31 cellular contexts compared by ENCODE assay signal in genomic region chr10:70937661-70938060, GRCh38.
"Had no signal": no experiment of that assay in that cellular context is flagged by ENCODE, and none has a peak within 500 bp of the region (broad histone marks: within the 10 kb centered on the region; RNA-seq: fewer than 3 reads in every experiment).

No MANE protein-coding gene starts in this region.

- H3K27ac Mint-ChIP-seq: activated B cell treated with CpG ODN at 0.5 μM for 24 hours; activated CD4-positive, alpha-beta memory T cell treated with anti-CD3 and anti-CD28 coated beads for 36 hours; activated CD4-positive, alpha-beta T cell treated with anti-CD3 and anti-CD28 coated beads, Interleukin-2, amount 10 ng/mL, durations not matched to agents 24 days and 14 days; activated CD8-positive, alpha-beta T cell treated with anti-CD3 and anti-CD28 coated beads for 36 hours; activated naive CD4-positive, alpha-beta T cell treated with anti-CD3 and anti-CD28 coated beads for 36 hours; activated naive CD4-positive, alpha-beta T cell treated with anti-CD3 and anti-CD28 coated beads, Interleukin-2, amount 50 U/mL, for 72 hours; activated naive CD8-positive, alpha-beta T cell treated with anti-CD3 and anti-CD28 coated beads for 36 hours; activated T-cell treated with anti-CD3 and anti-CD28 coated beads, Interleukin-2, amount 50 U/mL, for 24 hours; activated T-helper 2 cell treated with anti-CD3 and anti-CD28 coated beads, Interferon-gamma antibody, Interleukin-2, Interleukin-4, amounts not matched to agents 10 μg/mL and 5 μg/mL and 100 μg/mL, durations not matched to agents 14 hours and 24 hours and 36 hours; T-cell; T-helper 17 cell had no signal

- DNase-seq: activated B cell treated with CpG ODN at 0.5 μM for 24 hours; activated CD4-positive, alpha-beta memory T cell treated with anti-CD3 and anti-CD28 coated beads for 36 hours; activated CD4-positive, alpha-beta T cell treated with anti-CD3 and anti-CD28 coated beads for 4 hours; activated CD4-positive, alpha-beta T cell treated with anti-CD3 and anti-CD28 coated beads, Interleukin-2, amount 10 ng/mL, durations not matched to agents 24 days and 14 days; activated CD4-positive, alpha-beta T cell treated with anti-CD3 and anti-CD28 coated beads, Interleukin-2, amount 50 U/mL, for 1 hour; activated CD4-positive, alpha-beta T cell treated with anti-CD3 and anti-CD28 coated beads, Interleukin-2, amount 50 U/mL, for 4 hours; activated CD4-positive, CD25-positive, alpha-beta regulatory T cell treated with anti-CD3 and anti-CD28 coated beads, Interleukin-2, amount 50 U/mL, for 72 hours; activated CD8-positive, alpha-beta memory T cell treated with anti-CD3 and anti-CD28 coated beads, Interleukin-2, amount 50 U/mL, for 48 hours; activated CD8-positive, alpha-beta T cell treated with anti-CD3 and anti-CD28 coated beads for 36 hours; activated effector memory CD4-positive, alpha-beta T cell treated with Interleukin-2 at 50 U/mL for 16 hours; activated gamma-delta T cell treated with Interleukin-2 at 50 U/mL for 16 hours; activated naive CD4-positive, alpha-beta T cell; activated naive CD4-positive, alpha-beta T cell treated with anti-CD3 and anti-CD28 coated beads for 36 hours; activated naive CD4-positive, alpha-beta T cell treated with anti-CD3 and anti-CD28 coated beads, Interleukin-2, amount 50 U/mL, for 16 hours; activated naive CD8-positive, alpha-beta T cell treated with anti-CD3 and anti-CD28 coated beads for 36 hours; activated T-cell treated with anti-CD3 and anti-CD28 coated beads, Interleukin-2, amount 50 U/mL, for 24 hours; activated T-cell treated with anti-CD3 and anti-CD28 coated beads, Interleukin-2, amount 50 U/mL, for 48 hours; adrenal gland; amniotic stem cell; aorta; body of pancreas; brain microvascular endothelial cell; central memory CD4-positive, alpha-beta T cell; T-cell; T-helper 17 cell had no signal

- H3K36me3 ChIP-seq: adrenal gland, brain microvascular endothelial cell, breast epithelium had no signal

- H3K4me3 ChIP-seq: adrenal gland, body of pancreas, breast epithelium had no signal

- H3K9me3 Mint-ChIP-seq: activated B cell treated with CpG ODN at 0.5 μM for 24 hours; activated CD4-positive, alpha-beta memory T cell treated with anti-CD3 and anti-CD28 coated beads for 36 hours; activated CD4-positive, alpha-beta T cell treated with anti-CD3 and anti-CD28 coated beads, Interleukin-2, amount 10 ng/mL, durations not matched to agents 24 days and 14 days; activated CD8-positive, alpha-beta T cell treated with anti-CD3 and anti-CD28 coated beads for 36 hours; activated naive CD4-positive, alpha-beta T cell treated with anti-CD3 and anti-CD28 coated beads for 36 hours; activated naive CD4-positive, alpha-beta T cell treated with anti-CD3 and anti-CD28 coated beads, Interleukin-2, amount 50 U/mL, for 72 hours; activated naive CD8-positive, alpha-beta T cell treated with anti-CD3 and anti-CD28 coated beads for 36 hours; activated T-cell treated with anti-CD3 and anti-CD28 coated beads, Interleukin-2, amount 50 U/mL, for 24 hours; activated T-helper 2 cell treated with anti-CD3 and anti-CD28 coated beads, Interferon-gamma antibody, Interleukin-2, Interleukin-4, amounts not matched to agents 10 μg/mL and 5 μg/mL and 100 μg/mL, durations not matched to agents 14 hours and 24 hours and 36 hours; T-cell had no signal

- ATAC-seq: activated CD8-positive, alpha-beta T cell treated with anti-CD3 and anti-CD28 coated beads for 36 hours; activated naive CD4-positive, alpha-beta T cell treated with anti-CD3 and anti-CD28 coated beads, Interleukin-2, amount 50 U/mL, for 72 hours; body of pancreas; T-cell; T-helper 17 cell had no signal

- H3K4me3 Mint-ChIP-seq: activated B cell treated with CpG ODN at 0.5 μM for 24 hours; activated CD4-positive, alpha-beta memory T cell treated with anti-CD3 and anti-CD28 coated beads for 36 hours; activated CD4-positive, alpha-beta T cell treated with anti-CD3 and anti-CD28 coated beads, Interleukin-2, amount 10 ng/mL, durations not matched to agents 24 days and 14 days; activated CD8-positive, alpha-beta T cell treated with anti-CD3 and anti-CD28 coated beads for 36 hours; activated naive CD4-positive, alpha-beta T cell treated with anti-CD3 and anti-CD28 coated beads for 36 hours; activated naive CD8-positive, alpha-beta T cell treated with anti-CD3 and anti-CD28 coated beads for 36 hours; activated T-cell treated with anti-CD3 and anti-CD28 coated beads, Interleukin-2, amount 50 U/mL, for 24 hours; T-cell; T-helper 17 cell had no signal

- FAIRE-seq: astrocyte, TTC549 had no signal

- H3K4me1 ChIP-seq: adrenal gland, breast epithelium had no signal

- H3K27me3 Mint-ChIP-seq: activated CD4-positive, alpha-beta T cell treated with anti-CD3 and anti-CD28 coated beads, Interleukin-2, amount 10 ng/mL, durations not matched to agents 24 days and 14 days; activated CD8-positive, alpha-beta T cell treated with anti-CD3 and anti-CD28 coated beads for 36 hours; activated naive CD8-positive, alpha-beta T cell treated with anti-CD3 and anti-CD28 coated beads for 36 hours; activated T-cell treated with anti-CD3 and anti-CD28 coated beads, Interleukin-2, amount 50 U/mL, for 24 hours had no signal

- H3K9me3 ChIP-seq: adrenal gland, body of pancreas, breast epithelium had no signal

- H3K36me3 Mint-ChIP-seq: activated CD4-positive, alpha-beta memory T cell treated with anti-CD3 and anti-CD28 coated beads for 36 hours; activated naive CD4-positive, alpha-beta T cell treated with anti-CD3 and anti-CD28 coated beads, Interleukin-2, amount 50 U/mL, for 72 hours; activated naive CD8-positive, alpha-beta T cell treated with anti-CD3 and anti-CD28 coated beads for 36 hours; T-cell had no signal

- H3K27me3 ChIP-seq: body of pancreas, breast epithelium had no signal

- H3K4me1 Mint-ChIP-seq: activated B cell treated with CpG ODN at 0.5 μM for 24 hours; activated CD4-positive, alpha-beta T cell treated with anti-CD3 and anti-CD28 coated beads, Interleukin-2, amount 10 ng/mL, durations not matched to agents 24 days and 14 days; activated naive CD8-positive, alpha-beta T cell treated with anti-CD3 and anti-CD28 coated beads for 36 hours; T-cell had no signal

- H3K27ac ChIP-seq: adrenal gland, body of pancreas, brain microvascular endothelial cell, breast epithelium, VCaP had no signal
